Comparison of ENCODE assay signal across 18 cellular contexts in genomic region chr14:98954347-98955000, GRCh38.
A peak's percentile ranks its signal among the peaks of the same experiment; 100 is the strongest.
DNase-seq lines count a peak whose midpoint lies in the region; ATAC-seq and TF ChIP-seq lines count a peak whose summit lies in the region.
"Had no signal": no experiment of that assay in that cellular context is flagged by ENCODE, and none has a peak within 500 bp of the region (broad histone marks: within the 10 kb centered on the region; RNA-seq: fewer than 3 reads in every experiment).

No MANE protein-coding gene starts in this region.

- H3K27ac ChIP-seq in right atrium auricular region: no peak overlapping the region
- no peak overlapping the region for H3K27ac ChIP-seq in colonic mucosa
- H3K27ac ChIP-seq in vagina: peak overlapping the region; percentile 49

- peaks cover 10% of the 10 kb centered on the region for H3K27me3 Mint-ChIP-seq in osteocyte (ENCODE audit: unreplicated experiment)

- no peak overlapping the region for H3K4me3 ChIP-seq in right atrium auricular region
- no peak overlapping the region for H3K4me3 ChIP-seq in colonic mucosa
- no peak overlapping the region for H3K4me3 ChIP-seq in vagina
- H3K4me3 ChIP-seq in mucosa of descending colon: no peak overlapping the region
- H3K4me3 ChIP-seq: HAP-1 had no signal

- no peak overlapping the region for H3K9ac ChIP-seq in colonic mucosa (ENCODE audit: low read depth in 2 of 2, low read length in 2 of 2)

- no peaks in the 10 kb centered on the region for H3K9me3 Mint-ChIP-seq in osteocyte (ENCODE audit: unreplicated experiment)

- TF ChIP-seq POLR2A in vagina (IDR thresholded peaks at IDR 0.05): no peak

- H3K4me3 Mint-ChIP-seq in osteocyte (ENCODE audit: unreplicated experiment): no peak overlapping the region

- peaks cover 7% of the 10 kb centered on the region for H3K4me1 Mint-ChIP-seq in osteocyte (ENCODE audit: unreplicated experiment)

- H3K27ac Mint-ChIP-seq in osteocyte (ENCODE audit: unreplicated experiment): no peak overlapping the region

- H3K27me3 ChIP-seq in right atrium auricular region: no peaks in the 10 kb centered on the region
- H3K27me3 ChIP-seq in colonic mucosa: no peaks in the 10 kb centered on the region
- H3K27me3 ChIP-seq in vagina: no peaks in the 10 kb centered on the region

- H3K4me1 ChIP-seq in right atrium auricular region: no peaks in the 10 kb centered on the region
- no peaks in the 10 kb centered on the region for H3K4me1 ChIP-seq in colonic mucosa
- peaks cover 42% of the 10 kb centered on the region for H3K4me1 ChIP-seq in vagina
- H3K4me1 ChIP-seq in mucosa of descending colon (ENCODE audit: low read depth): no peaks in the 10 kb centered on the region
- H3K4me1 ChIP-seq: HAP-1 had no signal

- TF ChIP-seq CTCF in right atrium auricular region (IDR thresholded peaks at IDR 0.05) (no peak), colonic mucosa (IDR thresholded peaks at IDR 0.05) (no peak), osteocyte (IDR thresholded peaks at IDR 0.05) (no peak), vagina (IDR thresholded peaks at IDR 0.05) (no peak), mucosa of descending colon (IDR thresholded peaks at IDR 0.05) (no peak)

- no peaks in the 10 kb centered on the region for H3K9me3 ChIP-seq in right atrium auricular region
- no peaks in the 10 kb centered on the region for H3K9me3 ChIP-seq in colonic mucosa
- H3K9me3 ChIP-seq in vagina: no peaks in the 10 kb centered on the region
- no peaks in the 10 kb centered on the region for H3K9me3 ChIP-seq in mucosa of descending colon
- H3K9me3 ChIP-seq: HAP-1 had no signal

- ATAC-seq in Right ventricle myocardium inferior (no peak), GM21786 (IDR thresholded peaks at IDR 0.05; ENCODE audit: unreplicated experiment) (no peak), mucosa of descending colon (no peak)
- ATAC-seq: SK-N-SH treated with all-trans-retinoic acid at 6 μM for 48 hours had no signal

- DNase-seq in right atrium auricular region (ENCODE audit: low spot score) (peak; percentile 54), Right ventricle myocardium inferior (ENCODE audit: missing footprints) (no peak), colonic mucosa (peak; percentile 6), osteocyte (ENCODE audit: extremely low spot score, unreplicated experiment) (peak; percentile 44), vagina (ENCODE audit: extremely low spot score in 2 of 2) (peak; percentile 58 to 60), mucosa of descending colon (no peak), midbrain (lab: John Stamatoyannopoulos, UW) (no peak)
- DNase-seq: DMS 273 treated with DMSO at 0.1 percent for 48 hours, DND-41, KG1, NCI-H1092, NCI-H146, NCI-H2081 treated with DMSO at 0.1 percent for 48 hours, OCI-M1, SIG-M5 had no signal

- intact Hi-C loops in Right ventricle myocardium inferior (cut with DNase I): no loop called here
- intact Hi-C loops in colonic mucosa (cut with DNase I): no loop called here
- intact Hi-C loops in vagina (cut with DNase I): no loop called here
- intact Hi-C loops in mucosa of descending colon (cut with DNase I, micrococcal nuclease): no loop called here

- H3K36me3 ChIP-seq in right atrium auricular region: no peaks in the 10 kb centered on the region
- no peaks in the 10 kb centered on the region for H3K36me3 ChIP-seq in colonic mucosa
- no peaks in the 10 kb centered on the region for H3K36me3 ChIP-seq in vagina
- H3K36me3 ChIP-seq in mucosa of descending colon (ENCODE audit: low read depth): no peaks in the 10 kb centered on the region
- H3K36me3 ChIP-seq: HAP-1 had no signal

- H3K36me3 Mint-ChIP-seq in osteocyte (ENCODE audit: unreplicated experiment): no peaks in the 10 kb centered on the region

Comparison
In these comparisons a context has a peak if more than half of its experiments do, and no peak if none do; other contexts are left out.
1. DNase-seq: peak in right atrium auricular region (single experiment), colonic mucosa (single experiment), osteocyte (single experiment) and vagina (2 of 2); none in Right ventricle myocardium inferior (single experiment), mucosa of descending colon (0 of 3) and midbrain (single experiment).